ENCODE assay signal across 1 cellular context in the genomic region with DNA sequence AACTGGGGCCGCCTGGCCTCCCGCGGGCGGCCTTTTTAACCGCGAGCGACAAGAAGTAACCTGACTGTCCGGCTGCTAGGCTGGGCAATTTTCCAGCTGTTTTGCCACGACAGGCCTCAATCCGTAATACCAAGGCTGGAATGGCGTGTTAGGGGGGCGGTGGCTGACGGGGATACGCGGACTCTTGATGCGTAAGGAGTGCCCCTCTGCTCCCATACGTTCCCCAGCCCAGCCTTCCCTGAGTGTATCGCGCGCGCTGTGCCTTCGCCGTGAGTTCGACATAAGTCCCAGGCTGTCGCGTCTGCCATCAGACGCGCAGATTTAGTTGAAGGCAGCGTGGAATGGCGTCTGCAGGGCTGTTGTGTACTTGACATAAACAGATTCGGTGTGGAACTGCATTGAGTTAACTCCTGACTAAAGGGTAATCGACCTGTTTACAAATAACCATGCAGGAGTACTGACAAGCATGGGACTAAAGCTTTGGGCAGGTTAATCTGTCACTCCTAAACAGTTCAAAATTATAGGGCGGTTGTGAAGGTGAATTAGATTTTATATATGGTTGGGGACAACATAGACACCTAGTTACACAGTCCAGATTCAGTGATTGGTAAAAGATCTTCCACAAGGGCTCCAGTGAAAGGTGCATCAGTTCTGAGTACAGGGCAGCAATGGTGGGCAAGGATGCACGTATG.
A peak's percentile ranks its signal among the peaks of the same experiment; 100 is the strongest.
TF ChIP-seq lines count a peak whose summit lies in the region.

No MANE protein-coding gene starts in this region.

TF ChIP-seq in HepG2, 621 proteins besides CTCF, POLR2A, EP300 and RAD21 (continued from another document and continues in another):
- no peak for TF ChIP-seq KAT2B (IDR thresholded peaks at IDR 0.05; ENCODE audit: borderline replicate concordance, low read depth, low read length)
- no peak; the same call in 1 of the 2 replicates for TF ChIP-seq GATAD1 (CRISPR knock-in tag; IDR thresholded peaks at IDR 0.05)
- no peak for TF ChIP-seq ZMAT3 (CRISPR knock-in tag; conservative IDR thresholded peaks at IDR 0.05)
- TF ChIP-seq ZNF546 (CRISPR knock-in tag; conservative IDR thresholded peaks at IDR 0.05), result 0 out of 2 replicates have a peak, but pooled peaks have one; percentile 1
- TF ChIP-seq ZNF326 (CRISPR knock-in tag; IDR thresholded peaks at IDR 0.05; ENCODE audit: borderline replicate concordance), result peak; percentile 60; the same call in 1 of the 2 replicates
- TF ChIP-seq, protein P1, sequence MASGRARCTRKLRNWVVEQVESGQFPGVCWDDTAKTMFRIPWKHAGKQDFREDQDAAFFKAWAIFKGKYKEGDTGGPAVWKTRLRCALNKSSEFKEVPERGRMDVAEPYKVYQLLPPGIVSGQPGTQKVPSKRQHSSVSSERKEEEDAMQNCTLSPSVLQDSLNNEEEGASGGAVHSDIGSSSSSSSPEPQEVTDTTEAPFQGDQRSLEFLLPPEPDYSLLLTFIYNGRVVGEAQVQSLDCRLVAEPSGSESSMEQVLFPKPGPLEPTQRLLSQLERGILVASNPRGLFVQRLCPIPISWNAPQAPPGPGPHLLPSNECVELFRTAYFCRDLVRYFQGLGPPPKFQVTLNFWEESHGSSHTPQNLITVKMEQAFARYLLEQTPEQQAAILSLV (CRISPR knock-in tag; IDR thresholded peaks at IDR 0.05; ENCODE audit: borderline replicate concordance), result no peak
- no peak for TF ChIP-seq ZNF232 (CRISPR knock-in tag; IDR thresholded peaks at IDR 0.05; ENCODE audit: borderline replicate concordance)
- peak; percentile 99 for TF ChIP-seq AGO2 (optimal IDR thresholded peaks at IDR 0.05; ENCODE audit: low read depth, low read length)
- peak; percentile 69; the same call in 1 of the 2 replicates for TF ChIP-seq ZSCAN21 (CRISPR knock-in tag; IDR thresholded peaks at IDR 0.05; ENCODE audit: borderline replicate concordance)
- TF ChIP-seq DR1 (CRISPR knock-in tag; IDR thresholded peaks at IDR 0.05), result no peak
- TF ChIP-seq ATF3 (CRISPR knock-in tag; IDR thresholded peaks at IDR 0.05), result no peak
- no peak; the same call in 1 of the 2 replicates for TF ChIP-seq BRD4 (CRISPR knock-in tag; IDR thresholded peaks at IDR 0.05)
- 0 out of 2 replicates have a peak, but pooled peaks have one; percentile 47 for TF ChIP-seq FOXM1 (CRISPR knock-in tag; IDR thresholded peaks at IDR 0.05)
- peak; percentile 34; the same call in 1 of the 2 replicates for TF ChIP-seq ZNF672 (CRISPR knock-in tag; IDR thresholded peaks at IDR 0.05)
- TF ChIP-seq RFX3 (CRISPR knock-in tag; IDR thresholded peaks at IDR 0.05), result no peak
- no peak for TF ChIP-seq RXRB (CRISPR knock-in tag; IDR thresholded peaks at IDR 0.05; ENCODE audit: borderline replicate concordance)
- no peak for TF ChIP-seq PHB2 (IDR thresholded peaks at IDR 0.05; ENCODE audit: partially characterized antibody)
- TF ChIP-seq RCOR2 (CRISPR knock-in tag; IDR thresholded peaks at IDR 0.05), result no peak
- no peak; the same call in 1 of the 2 replicates for TF ChIP-seq HMGXB3 (CRISPR knock-in tag; IDR thresholded peaks at IDR 0.05; ENCODE audit: borderline replicate concordance)
- TF ChIP-seq, protein P2, sequence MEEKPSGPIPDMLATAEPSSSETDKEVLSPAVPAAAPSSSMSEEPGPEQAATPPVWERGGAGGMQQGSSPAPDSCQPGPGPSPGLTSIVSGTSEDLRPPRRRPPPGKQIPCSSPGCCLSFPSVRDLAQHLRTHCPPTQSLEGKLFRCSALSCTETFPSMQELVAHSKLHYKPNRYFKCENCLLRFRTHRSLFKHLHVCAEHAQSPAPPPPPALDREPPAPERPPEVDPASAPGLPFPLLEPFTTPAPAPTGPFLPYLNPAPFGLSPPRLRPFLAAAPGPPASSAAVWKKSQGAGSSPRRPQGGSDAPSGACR (CRISPR knock-in tag; IDR thresholded peaks at IDR 0.05), result no peak
- TF ChIP-seq TEAD2 (CRISPR knock-in tag; IDR thresholded peaks at IDR 0.05), result no peak
- TF ChIP-seq KAT8 (CRISPR knock-in tag; IDR thresholded peaks at IDR 0.05), result no peak
- TF ChIP-seq GFI1 (CRISPR knock-in tag; IDR thresholded peaks at IDR 0.05; ENCODE audit: borderline replicate concordance), result no peak
- TF ChIP-seq PAF1 (CRISPR knock-in tag; IDR thresholded peaks at IDR 0.05), result peak; percentile 74; the same call in 1 of the 2 replicates
- no peak; the same call in 1 of the 2 replicates for TF ChIP-seq PRDM10 (CRISPR knock-in tag; IDR thresholded peaks at IDR 0.05; ENCODE audit: low read depth)
- TF ChIP-seq ZBTB4 (CRISPR knock-in tag; IDR thresholded peaks at IDR 0.05; ENCODE audit: borderline replicate concordance), result no peak; the same call in 1 of the 2 replicates
- TF ChIP-seq ZFP82 (CRISPR knock-in tag; IDR thresholded peaks at IDR 0.05; ENCODE audit: borderline replicate concordance), result no peak
- no peak for TF ChIP-seq ZNF121 (CRISPR knock-in tag; IDR thresholded peaks at IDR 0.05)
- TF ChIP-seq ELK4 (CRISPR knock-in tag; IDR thresholded peaks at IDR 0.05; ENCODE audit: borderline replicate concordance), result no peak
- TF ChIP-seq, protein P3, sequence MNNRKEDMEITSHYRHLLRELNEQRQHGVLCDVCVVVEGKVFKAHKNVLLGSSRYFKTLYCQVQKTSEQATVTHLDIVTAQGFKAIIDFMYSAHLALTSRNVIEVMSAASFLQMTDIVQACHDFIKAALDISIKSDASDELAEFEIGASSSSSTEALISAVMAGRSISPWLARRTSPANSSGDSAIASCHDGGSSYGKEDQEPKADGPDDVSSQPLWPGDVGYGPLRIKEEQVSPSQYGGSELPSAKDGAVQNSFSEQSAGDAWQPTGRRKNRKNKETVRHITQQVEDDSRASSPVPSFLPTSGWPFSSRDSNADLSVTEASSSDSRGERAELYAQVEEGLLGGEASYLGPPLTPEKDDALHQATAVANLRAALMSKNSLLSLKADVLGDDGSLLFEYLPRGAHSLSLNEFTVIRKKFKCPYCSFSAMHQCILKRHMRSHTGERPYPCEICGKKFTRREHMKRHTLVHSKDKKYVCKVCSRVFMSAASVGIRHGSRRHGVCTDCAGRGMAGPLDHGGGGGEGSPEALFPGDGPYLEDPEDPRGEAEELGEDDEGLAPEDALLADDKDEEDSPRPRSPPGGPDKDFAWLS (CRISPR knock-in tag; IDR thresholded peaks at IDR 0.05; ENCODE audit: borderline replicate concordance), result 0 out of 2 replicates have a peak, but pooled peaks have one; percentile 86
- no peak for TF ChIP-seq ZSCAN20 (CRISPR knock-in tag; IDR thresholded peaks at IDR 0.05; ENCODE audit: borderline replicate concordance)
- TF ChIP-seq BCL3 (CRISPR knock-in tag; IDR thresholded peaks at IDR 0.05), result no peak; the same call in none of the 2 replicates
- peak; percentile 81; the same call in 1 of the 2 replicates for TF ChIP-seq FUBP1 (CRISPR knock-in tag; IDR thresholded peaks at IDR 0.05; ENCODE audit: borderline replicate concordance)
- no peak for TF ChIP-seq KLF6 (CRISPR knock-in tag; IDR thresholded peaks at IDR 0.05)
